24 cellular contexts compared by ENCODE assay signal in the genomic region with DNA sequence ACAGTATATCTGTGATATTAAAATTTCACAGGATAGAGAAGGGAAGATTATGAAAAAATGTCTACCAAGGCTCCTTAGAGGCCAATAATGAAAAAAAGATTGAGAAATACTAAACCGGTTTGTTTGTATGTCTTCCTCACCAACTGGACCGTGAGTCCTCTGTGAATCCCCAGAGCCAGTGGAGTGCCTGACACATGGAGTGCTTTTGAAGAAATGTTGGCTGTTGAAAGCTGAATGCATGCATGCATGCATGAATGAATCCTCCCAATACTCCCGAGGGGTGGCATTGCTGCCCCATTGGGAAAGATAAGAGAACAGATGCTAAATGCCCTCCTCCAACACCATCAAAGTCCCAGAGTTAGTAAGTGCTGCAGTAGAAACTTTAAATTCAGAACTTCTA.
A peak's percentile ranks its signal among the peaks of the same experiment; 100 is the strongest.
DNase-seq lines count a peak whose midpoint lies in the region; ATAC-seq and TF ChIP-seq lines count a peak whose summit lies in the region.
"Had no signal": no experiment of that assay in that cellular context is flagged by ENCODE, and none has a peak within 500 bp of the region (broad histone marks: within the 10 kb centered on the region; RNA-seq: fewer than 3 reads in every experiment).

No MANE protein-coding gene starts in this region.

- H3K27ac Mint-ChIP-seq in endodermal cell: no peak overlapping the region
- H3K27ac Mint-ChIP-seq: CD8-positive, alpha-beta memory T cell; stimulated activated naive B cell treated with anti-CD40 and anti-IgM and Interleukin-4, amounts not matched to agents 10 μg/mL and 1 μg/mL and 100 μg/mL, for 72 hours; T-cell had no signal

- ATAC-seq in GM19452 (IDR thresholded peaks at IDR 0.05; ENCODE audit: unreplicated experiment): no peak
- ATAC-seq: stimulated activated naive B cell treated with anti-CD40 and anti-IgM and Interleukin-4, amounts not matched to agents 10 μg/mL and 1 μg/mL and 100 μg/mL, for 72 hours; T-cell had no signal

- H3K4me3 ChIP-seq in adrenal gland (no peak overlapping the region), osteoblast (ENCODE audit: insufficient read depth, low read length) (no peak overlapping the region), thyroid gland (replicated peaks in 1 of 3) (no peak overlapping the region), endodermal cell (ENCODE audit: low read length) (no peak overlapping the region)
- H3K4me3 ChIP-seq: lung, SJSA1, spleen, thoracic aorta had no signal

- H3K27me3 ChIP-seq in adrenal gland: no peaks in the 10 kb centered on the region
- no peaks in the 10 kb centered on the region for H3K27me3 ChIP-seq in osteoblast (ENCODE audit: insufficient read depth, low read length)
- H3K27me3 ChIP-seq in thyroid gland: no peaks in the 10 kb centered on the region
- H3K27me3 ChIP-seq in endodermal cell (ENCODE audit: control insufficient read depth, insufficient read depth, low read length, poor library complexity, severe bottlenecking): peaks cover 33% of the 10 kb centered on the region
- H3K27me3 ChIP-seq: SJSA1, spleen had no signal

- DNase-seq in DMS79 treated with DMSO at 0.1 percent for 48 hours (lab: John Stamatoyannopoulos, UW) (peak; percentile 56), adrenal gland (no peak), osteoblast (ENCODE audit: insufficient read length, low spot score, missing footprints) (no peak), thyroid gland (peak; percentile 58 to 70), endodermal cell (no peak), T-helper 1 cell (no peak)
- DNase-seq: activated CD4-positive, alpha-beta T cell treated with anti-CD3 and anti-CD28 coated beads for 1 hour; activated CD8-positive, alpha-beta memory T cell treated with anti-CD3 and anti-CD28 coated beads for 24 hours; activated gamma-delta T cell; activated T-cell treated with anti-CD3 and anti-CD28 coated beads, Interleukin-2, amount 50 U/mL, for 1 hour; CD8-positive, alpha-beta memory T cell; cortex of kidney; DMS53; GF-D8; KBM-7; MM.1S; spleen; stimulated activated CD4-positive, alpha-beta T cell treated with anti-CD3 and anti-CD28 coated beads, Interleukin-4, amount 100 ng/mL, for 1 hour; stimulated activated naive B cell treated with anti-CD40 and anti-IgM and Interleukin-4, amounts not matched to agents 10 μg/mL and 1 μg/mL and 100 μg/mL, for 72 hours; T-cell had no signal

- no peaks in the 10 kb centered on the region for H3K9me3 Mint-ChIP-seq in endodermal cell
- H3K9me3 Mint-ChIP-seq: CD8-positive, alpha-beta memory T cell; T-cell had no signal

- H3K27ac ChIP-seq in adrenal gland: peak overlapping the region in 4 of 5 donors; percentile 68 to 84 (median 79)
- H3K27ac ChIP-seq in osteoblast (ENCODE audit: low read depth, low read length): peak overlapping the region; percentile 94
- H3K27ac ChIP-seq in thyroid gland: peak overlapping the region; percentile 35 to 80 (median 69)
- no peak overlapping the region for H3K27ac ChIP-seq in endodermal cell (ENCODE audit: low read depth, low read length)
- H3K27ac ChIP-seq: SJSA1, spleen had no signal

- intact Hi-C loops in adrenal gland (cut with DNase I): no loop called here
- intact Hi-C loops in thyroid gland (cut with DNase I): no loop called here

- H3K27me3 Mint-ChIP-seq in endodermal cell (ENCODE audit: insufficient read depth): peaks cover 29% of the 10 kb centered on the region
- H3K27me3 Mint-ChIP-seq: stimulated activated naive B cell treated with anti-CD40 and anti-IgM and Interleukin-4, amounts not matched to agents 10 μg/mL and 1 μg/mL and 100 μg/mL, for 72 hours had no signal

- H3K4me3 Mint-ChIP-seq in endodermal cell: no peak overlapping the region
- H3K4me3 Mint-ChIP-seq: CD8-positive, alpha-beta memory T cell; stimulated activated naive B cell treated with anti-CD40 and anti-IgM and Interleukin-4, amounts not matched to agents 10 μg/mL and 1 μg/mL and 100 μg/mL, for 72 hours; T-cell had no signal

- peak overlapping the region; percentile 53 for H3K4me2 ChIP-seq in osteoblast (ENCODE audit: insufficient read depth, low read length)

- no peak for TF ChIP-seq POLR2A in adrenal gland (IDR thresholded peaks at IDR 0.05)
- no peak for TF ChIP-seq POLR2A in thyroid gland (IDR thresholded peaks at IDR 0.05)

- no peaks in the 10 kb centered on the region for H3K36me3 Mint-ChIP-seq in endodermal cell (ENCODE audit: low read depth)
- H3K36me3 Mint-ChIP-seq: CD8-positive, alpha-beta memory T cell; stimulated activated naive B cell treated with anti-CD40 and anti-IgM and Interleukin-4, amounts not matched to agents 10 μg/mL and 1 μg/mL and 100 μg/mL, for 72 hours; T-cell had no signal

- H3K4me1 Mint-ChIP-seq in endodermal cell: peaks cover 11% of the 10 kb centered on the region
- H3K4me1 Mint-ChIP-seq: CD8-positive, alpha-beta memory T cell; stimulated activated naive B cell treated with anti-CD40 and anti-IgM and Interleukin-4, amounts not matched to agents 10 μg/mL and 1 μg/mL and 100 μg/mL, for 72 hours; T-cell had no signal

- H3K4me1 ChIP-seq in adrenal gland (replicated peaks in 1 of 2) (peaks cover 5 to 25% of the 10 kb centered on the region in 2 donors), osteoblast (ENCODE audit: insufficient read depth, low read length) (peaks cover 31% of the 10 kb centered on the region), thyroid gland (peaks cover 38 to 49% of the 10 kb centered on the region in 2 donors), endodermal cell (ENCODE audit: control insufficient read depth, insufficient read depth, low read length) (peaks cover 6% of the 10 kb centered on the region)
- H3K4me1 ChIP-seq: spleen had no signal

- 78 to 83% (median 80%) methylated on average over 3 of the region's 3 CpGs for WGBS in adrenal gland, 4 donors
- WGBS in thyroid gland, 2 donors: 24 to 33% methylated on average over 3 of the region's 3 CpGs
- 91 to 92% methylated on average over 2 to 3 of the region's 3 CpGs for WGBS in endodermal cell (ENCODE audit: insufficient coverage in 1 of 2, insufficient read length in 1 of 2), 2 experiments

- H3K36me3 ChIP-seq in adrenal gland (replicated peaks in 1 of 2) (no peaks in the 10 kb centered on the region), osteoblast (ENCODE audit: insufficient read depth, low read length) (no peaks in the 10 kb centered on the region), thyroid gland (no peaks in the 10 kb centered on the region), endodermal cell (ENCODE audit: control insufficient read depth, insufficient read depth, low read length) (no peaks in the 10 kb centered on the region)
- H3K36me3 ChIP-seq: SJSA1, spleen, thoracic aorta had no signal

- TF ChIP-seq CTCF in adrenal gland (IDR thresholded peaks at IDR 0.05) (no peak), osteoblast (IDR thresholded peaks at IDR 0.05; ENCODE audit: extremely low read depth, low read depth, low read length) (no peak), thyroid gland (IDR thresholded peaks at IDR 0.05) (no peak), endodermal cell (conservative IDR thresholded peaks at IDR 0.05) (no peak)

- no peaks in the 10 kb centered on the region for H4K20me1 ChIP-seq in osteoblast (ENCODE audit: insufficient read depth, low read length)

- H3K9me3 ChIP-seq in adrenal gland (replicated peaks in 1 of 3) (no peaks in the 10 kb centered on the region), osteoblast (ENCODE audit: low read depth, low read length) (no peaks in the 10 kb centered on the region), thyroid gland (no peaks in the 10 kb centered on the region), endodermal cell (ENCODE audit: control insufficient read depth, low read length) (no peaks in the 10 kb centered on the region)
- H3K9me3 ChIP-seq: SJSA1, spleen, thoracic aorta had no signal

- H3K79me2 ChIP-seq in osteoblast (ENCODE audit: insufficient read depth, low read length): no peaks in the 10 kb centered on the region

- no peak overlapping the region for H2AFZ ChIP-seq in osteoblast (ENCODE audit: low read length)

- H3K9ac ChIP-seq in endodermal cell (ENCODE audit: extremely low read depth, low read length, poor library complexity, severe bottlenecking): no peak overlapping the region

Comparison
In these comparisons a context has a peak if more than half of its experiments do, and no peak if none do; other contexts are left out.
1. DNase-seq: peak in DMS79 treated with DMSO at 0.1 percent for 48 hours (single experiment) and thyroid gland (2 of 2); none in adrenal gland (0 of 7), osteoblast (single experiment), endodermal cell (single experiment) and T-helper 1 cell (0 of 5).